Comparison of ENCODE assay signal across 11 cellular contexts in genomic region chr1:56073614-56074356, GRCh38.
DNase-seq lines count a peak whose midpoint lies in the region; ATAC-seq and TF ChIP-seq lines count a peak whose summit lies in the region.
"Had no signal": no experiment of that assay in that cellular context is flagged by ENCODE, and none has a peak within 500 bp of the region (broad histone marks: within the 10 kb centered on the region; RNA-seq: fewer than 3 reads in every experiment).

No MANE protein-coding gene starts in this region.

- H3K23ac ChIP-seq in neuronal stem cell (ENCODE audit: low read depth, low read length, poor library complexity): no peak overlapping the region

- H3K9me2 ChIP-seq in hepatocyte (replicated peaks; ENCODE audit: insufficient read depth): no peaks in the 10 kb centered on the region

- H3K4me2 ChIP-seq in hepatocyte (no peak overlapping the region), neuronal stem cell (ENCODE audit: insufficient read depth, low read length, poor library complexity, severe bottlenecking) (no peak overlapping the region)

- H3K18ac ChIP-seq in neuronal stem cell (ENCODE audit: low read length): no peak overlapping the region

- no peak overlapping the region for H3K4ac ChIP-seq in neuronal stem cell (ENCODE audit: low read length)

- no peaks in the 10 kb centered on the region for H4K20me1 ChIP-seq in hepatocyte (ENCODE audit: insufficient read depth, poor library complexity, severe bottlenecking)

- H2BK5ac ChIP-seq in neuronal stem cell (ENCODE audit: low read length): no peak overlapping the region

- H3K36me3 ChIP-seq in hepatocyte (replicated peaks; ENCODE audit: insufficient read depth, low read depth) (no peaks in the 10 kb centered on the region), skeletal muscle tissue (ENCODE audit: control insufficient read depth in 3 of 3, insufficient read depth in 3 of 3, low read length in 3 of 3) (no peaks in the 10 kb centered on the region), neuronal stem cell (replicated peaks in 1 of 2; ENCODE audit: control insufficient read depth in 2 of 2, insufficient read depth in 2 of 2, low read length in 2 of 2) (no peaks in the 10 kb centered on the region)

- no peak overlapping the region for H3K9ac ChIP-seq in skeletal muscle tissue (ENCODE audit: low read depth in 1 of 3, low read length in 3 of 3)
- no peak overlapping the region for H3K9ac ChIP-seq in neuronal stem cell (ENCODE audit: low read depth, low read length, poor library complexity)

- no peak overlapping the region for H2AK5ac ChIP-seq in neuronal stem cell (ENCODE audit: low read depth, low read length)

- no peak overlapping the region for H4K91ac ChIP-seq in neuronal stem cell (ENCODE audit: low read depth, low read length, poor library complexity)

- H3K27ac ChIP-seq in hepatocyte (peak overlapping the region; percentile 4), skeletal muscle tissue (ENCODE audit: low read depth, low read length) (peak overlapping the region; percentile 84), neuronal stem cell (replicated peaks; ENCODE audit: low read length) (no peak overlapping the region)

- H3K14ac ChIP-seq in neuronal stem cell (ENCODE audit: low read length): no peak overlapping the region

- H3K9me3 ChIP-seq in hepatocyte (ENCODE audit: low read depth) (no peaks in the 10 kb centered on the region), skeletal muscle tissue (ENCODE audit: control insufficient read depth in 3 of 3, low read length in 3 of 3) (no peaks in the 10 kb centered on the region), neuronal stem cell (replicated peaks in 1 of 2; ENCODE audit: control insufficient read depth in 2 of 2, insufficient read depth in 1 of 2, low read depth in 1 of 2, low read length in 2 of 2) (no peaks in the 10 kb centered on the region)

- DNase-seq in GM04504 (ENCODE audit: low read depth): peak; percentile 97
- peak; percentile 37 to 96 for DNase-seq in cardiac fibroblast (ENCODE audit: low read depth in 2 of 2)
- DNase-seq in hepatocyte (ENCODE audit: low spot score): peak; percentile 27
- DNase-seq in neuronal stem cell (ENCODE audit: low spot score): no peak
- no peak for DNase-seq in NCI-H2081 treated with DMSO at 0.1 percent for 48 hours (lab: John Stamatoyannopoulos, UW)
- DNase-seq: activated CD8-positive, alpha-beta T cell treated with anti-CD3 and anti-CD28 coated beads, Interleukin-2, amount 10 ng/mL, durations not matched to agents 7 days and 5 days; occipital lobe had no signal

- no peaks in the 10 kb centered on the region for H3K27me3 ChIP-seq in hepatocyte
- no peaks in the 10 kb centered on the region for H3K27me3 ChIP-seq in skeletal muscle tissue (ENCODE audit: control insufficient read depth in 3 of 3, insufficient read depth in 3 of 3, low read length in 3 of 3)
- no peaks in the 10 kb centered on the region for H3K27me3 ChIP-seq in neuronal stem cell (ENCODE audit: control insufficient read depth in 3 of 3, insufficient read depth in 3 of 3, low read depth in 1 of 3, low read length in 3 of 3)

- H2BK15ac ChIP-seq in neuronal stem cell (ENCODE audit: low read length): no peak overlapping the region

- H3K4me1 ChIP-seq in hepatocyte (ENCODE audit: insufficient read depth) (no peaks in the 10 kb centered on the region), skeletal muscle tissue (ENCODE audit: control insufficient read depth in 3 of 3, insufficient read depth in 3 of 3, low read length in 3 of 3) (peaks cover 21 to 26% (median 24%) of the 10 kb centered on the region in 3 donors), neuronal stem cell (ENCODE audit: control insufficient read depth in 2 of 2, insufficient read depth in 1 of 2, low read depth in 1 of 2, low read length in 2 of 2) (no peaks in the 10 kb centered on the region)

- no peak overlapping the region for H2BK120ac ChIP-seq in neuronal stem cell (ENCODE audit: low read depth, low read length)

- TF ChIP-seq CTCF in cardiac fibroblast (IDR thresholded peaks at IDR 0.05; ENCODE audit: low read depth, low read length) (no peak), hepatocyte (IDR thresholded peaks at IDR 0.05; ENCODE audit: poor library complexity) (no peak)

- H4K8ac ChIP-seq in neuronal stem cell (ENCODE audit: low read depth, low read length): no peak overlapping the region

- H2AFZ ChIP-seq in hepatocyte (no peak overlapping the region), neuronal stem cell (ENCODE audit: low read length) (no peak overlapping the region)

- no peak for ATAC-seq in HG03139 (IDR thresholded peaks at IDR 0.05; ENCODE audit: unreplicated experiment)
- ATAC-seq in HG03571 (IDR thresholded peaks at IDR 0.05; ENCODE audit: unreplicated experiment): no peak
- ATAC-seq: activated CD8-positive, alpha-beta T cell treated with anti-CD3 and anti-CD28 coated beads, Interleukin-2, amount 10 ng/mL, durations not matched to agents 7 days and 5 days; HCT116 had no signal

- H3K79me1 ChIP-seq in neuronal stem cell (ENCODE audit: low read depth, low read length): no peaks in the 10 kb centered on the region

- H3K4me3 ChIP-seq in cardiac fibroblast (replicated peaks in 1 of 2; ENCODE audit: low read depth in 2 of 2, low read length in 2 of 2): no peak overlapping the region
- no peak overlapping the region for H3K4me3 ChIP-seq in hepatocyte
- H3K4me3 ChIP-seq in skeletal muscle tissue (ENCODE audit: low read length in 3 of 3): peak overlapping the region in 2 of 3 donors; percentile 2 to 9
- no peak overlapping the region for H3K4me3 ChIP-seq in neuronal stem cell (ENCODE audit: low read length in 2 of 2)

- WGBS in hepatocyte (ENCODE audit: low lambda C conversion rate, missing lambda C conversion rate): 64% methylated on average over 5 of the region's 5 CpGs
- WGBS in neuronal stem cell (ENCODE audit: extremely low coverage in 2 of 2, insufficient read length in 2 of 2, insufficient replicate concordance in 1 of 2), 2 donors: no CpG with 5 or more reads among the region's 5 CpGs

- no peaks in the 10 kb centered on the region for H3K79me2 ChIP-seq in hepatocyte

- no peak overlapping the region for H2BK12ac ChIP-seq in neuronal stem cell (ENCODE audit: low read length)

Comparison
In these comparisons a context has a peak if more than half of its experiments do, and no peak if none do; other contexts are left out.
1. DNase-seq: peak in GM04504 (single experiment), cardiac fibroblast (2 of 2) and hepatocyte (single experiment); none in neuronal stem cell (single experiment) and NCI-H2081 treated with DMSO at 0.1 percent for 48 hours (single experiment).
2. H3K4me3 ChIP-seq: peak in skeletal muscle tissue (2 of 3); none in cardiac fibroblast (0 of 2), hepatocyte (single experiment) and neuronal stem cell (0 of 2).